ENCODE assay signal across 8 cellular contexts in the genomic region with DNA sequence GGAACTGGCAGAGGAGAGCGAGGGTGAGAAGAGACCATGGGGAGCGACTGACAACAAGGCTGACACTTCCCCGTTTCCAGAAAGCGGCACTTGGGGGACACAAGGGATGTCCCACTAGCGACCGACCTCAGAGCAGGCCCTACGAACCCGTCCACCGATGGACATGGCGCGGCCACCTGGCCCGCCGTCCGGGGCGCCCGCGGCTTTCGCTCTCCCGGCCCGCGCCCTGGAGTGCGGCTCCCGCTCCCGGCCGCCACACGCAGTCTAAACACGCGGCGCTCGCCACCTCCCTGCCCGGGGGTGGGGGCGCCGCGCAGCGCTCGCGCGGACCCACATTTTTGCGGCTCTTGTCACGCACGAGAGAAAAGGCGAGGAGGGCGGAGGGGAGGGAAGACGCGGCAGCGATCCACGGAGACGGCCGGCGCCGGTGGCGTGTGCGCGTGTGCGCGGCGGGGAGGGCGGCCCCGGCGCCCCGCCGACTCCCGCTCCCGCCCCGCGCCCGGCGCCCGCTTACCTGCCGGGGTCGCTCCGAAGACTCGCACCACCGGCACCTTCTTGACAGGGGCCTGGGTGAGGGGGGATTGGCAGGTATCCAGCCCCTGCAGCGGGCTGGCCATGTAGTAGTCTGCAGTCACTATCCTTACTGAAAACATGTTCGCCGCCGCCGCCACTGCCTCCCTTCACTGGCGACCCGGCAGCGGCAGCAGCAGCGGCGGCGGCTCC. TPM values are rescaled to one million over a fixed set of nuclear protein-coding genes. Genes with fewer than 3 reads are reported as not detected.
A peak's percentile ranks its signal among the peaks of the same experiment; 100 is the strongest.
DNase-seq lines count a peak whose midpoint lies in the region; ATAC-seq and TF ChIP-seq lines count a peak whose summit lies in the region.

No MANE protein-coding gene starts in this region.

- no peak for TF ChIP-seq CTCF in retinal pigment epithelial cell (conservative IDR thresholded peaks at IDR 0.05; ENCODE audit: low read depth, low read length)

- H3K36me3 ChIP-seq in CD8-positive, alpha-beta memory T cell (ENCODE audit: insufficient read depth, low read length) = no peaks in the 10 kb centered on the region

- peak overlapping the region; percentile 93 to 98 (median 96) for H3K27ac Mint-ChIP-seq in CD8-positive, alpha-beta memory T cell

- peak overlapping the region; percentile 95 for H3K27ac ChIP-seq in CD8-positive, alpha-beta memory T cell (ENCODE audit: low read depth, low read length)

- DNase-seq in CD8-positive, alpha-beta memory T cell = peak in 4 of 5 donors; percentile 26 to 75 (median 45)
- DNase-seq in HPDE6-E6E7 (ENCODE audit: extremely low spot score) (peak; percentile 11), T-helper 1 cell (peak; percentile 16 to 52 (median 37)), anterior cingulate cortex (lab: John Stamatoyannopoulos, UW) (peak in 53 of 58 donors; percentile 19 to 84 (median 66)), hippocampal formation (lab: John Stamatoyannopoulos, UW) (peak; percentile 69), retinal pigment epithelial cell (ENCODE audit: low read depth) (no peak), NCI-H1048 (lab: John Stamatoyannopoulos, UW) (no peak)

- CTCF ChIA-PET in CD8-positive, alpha-beta memory T cell (lab: Charles Lee) = interaction anchor here (2.8 kb wide), 1 partner anchor 223 kb away, joined by 26 read pairs; a partner anchor contains a TSS

- no peaks in the 10 kb centered on the region for H3K9me3 ChIP-seq in CD8-positive, alpha-beta memory T cell (ENCODE audit: low read length)

- no peaks in the 10 kb centered on the region for H3K9me3 Mint-ChIP-seq in CD8-positive, alpha-beta memory T cell

- no peaks in the 10 kb centered on the region for H3K27me3 ChIP-seq in CD8-positive, alpha-beta memory T cell (ENCODE audit: insufficient read depth, low read length, poor library complexity, severe bottlenecking)

- H3K4me3 ChIP-seq in CD8-positive, alpha-beta memory T cell (ENCODE audit: low read length) = peak overlapping the region; percentile 91
- peak overlapping the region; percentile 83 for H3K4me3 ChIP-seq in retinal pigment epithelial cell (ENCODE audit: low read length)

- H3K27me3 Mint-ChIP-seq in CD8-positive, alpha-beta memory T cell = no peaks in the 10 kb centered on the region

- peak; percentile 6 for ATAC-seq in GM19463 (IDR thresholded peaks at IDR 0.05; ENCODE audit: unreplicated experiment)

- H3K4me1 ChIP-seq in CD8-positive, alpha-beta memory T cell (ENCODE audit: insufficient read depth, low read length) = peaks cover 26% of the 10 kb centered on the region

- H3K4me1 Mint-ChIP-seq in CD8-positive, alpha-beta memory T cell = peaks cover 44 to 65% (median 61%) of the 10 kb centered on the region in 3 donors

- peaks cover 0 to 15% (median 0%) of the 10 kb centered on the region in 3 donors for H3K36me3 Mint-ChIP-seq in CD8-positive, alpha-beta memory T cell

- H3K4me3 Mint-ChIP-seq in CD8-positive, alpha-beta memory T cell = peak overlapping the region; percentile 89 to 99 (median 96)

- POLR2A ChIA-PET in CD8-positive, alpha-beta memory T cell (lab: Charles Lee) = interaction anchor here (0.6 to 2.7 kb wide), 8 partner anchors 50 to 667 kb away, joined by 3 to 49 read pairs (median 6); a partner anchor contains a TSS

RNA-seq across cellular contexts. Expression of a gene that starts 0.6 kb away (rescaled TPM):
- total RNA-seq in CD8-positive, alpha-beta memory T cell = 10 to 100 TPM; 20.8 to 27.0 TPM
- polyA plus RNA-seq in CD8-positive, alpha-beta memory T cell = 16.5 TPM

Comparison
In these comparisons a context has a peak if more than half of its experiments do, and no peak if none do; other contexts are left out.
1. DNase-seq: peak in CD8-positive, alpha-beta memory T cell (4 of 5), HPDE6-E6E7 (single experiment), T-helper 1 cell (5 of 5), anterior cingulate cortex (53 of 58) and hippocampal formation (2 of 2); none in retinal pigment epithelial cell (single experiment) and NCI-H1048 (single experiment).